In the genomic region with DNA sequence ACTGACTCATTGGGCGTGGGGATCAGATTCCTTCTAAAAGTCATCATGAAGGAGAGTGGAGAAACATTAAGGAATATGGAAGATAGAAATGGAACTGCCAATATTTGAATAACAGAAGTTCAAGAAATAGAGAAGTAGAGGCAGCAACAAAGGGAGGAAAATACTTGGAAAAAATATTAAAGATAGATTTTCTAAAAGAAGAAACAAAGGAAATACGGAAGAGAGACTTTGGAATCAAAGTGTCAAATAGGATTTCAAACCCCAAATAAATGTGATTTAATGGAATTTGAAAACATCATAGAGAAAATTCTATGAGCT, we compare ENCODE assay signal across 18 cellular contexts.
DNase-seq lines count a peak whose midpoint lies in the region; TF ChIP-seq lines count a peak whose summit lies in the region.
"Had no signal": no experiment of that assay in that cellular context is flagged by ENCODE, and none has a peak within 500 bp of the region (broad histone marks: within the 10 kb centered on the region; RNA-seq: fewer than 3 reads in every experiment).

No MANE protein-coding gene starts in this region.

- DNase-seq in GM03348 (ENCODE audit: low spot score) (peak; percentile 26), RWPE1 (ENCODE audit: low spot score) (peak; percentile 65), fibroblast of peridontal ligament (ENCODE audit: extremely low read depth) (peak; percentile 42), stromal cell of bone marrow (ENCODE audit: low read depth) (peak; percentile 47), hepatic stellate cell (ENCODE audit: low spot score) (no peak), DMS79 (lab: John Stamatoyannopoulos, UW) (no peak), G401 (ENCODE audit: low spot score) (no peak)
- DNase-seq: activated CD8-positive, alpha-beta T cell treated with anti-CD3 and anti-CD28 coated beads for 36 hours; activated T-cell treated with anti-CD3 and anti-CD28 coated beads, Interleukin-2, amount 50 U/mL, for 1 hour; AML-193; amniotic stem cell; MM.1S; NCI-H1694 treated with DMSO at 0.1 percent for 48 hours; NCI-H748 treated with DMSO at 0.1 percent for 48 hours; stimulated activated CD4-positive, alpha-beta T cell treated with anti-CD3 and anti-CD28 coated beads, Interleukin-2, amount 100 ng/mL, for 24 hours; stimulated activated naive CD4-positive, alpha-beta T cell had no signal

- CTCF ChIA-PET in RWPE1 (lab: Yijun Ruan, JAX) = no interaction called here

- in situ Hi-C loops in G401 (cut with HindIII; ENCODE audit: low sequenced_read_pairs) = no loop called here

- TF ChIP-seq CTCF in RWPE1 (conservative IDR thresholded peaks at IDR 0.05; ENCODE audit: low read depth) = no peak

- H3K27ac ChIP-seq in RWPE1 = no peak overlapping the region
- H3K27ac ChIP-seq: cardiac muscle cell, SK-N-MC had no signal

- POLR2A ChIA-PET in RWPE1 (lab: Yijun Ruan, JAX; ENCODE audit: low non-redundant PET) = no interaction called here

Comparison
In these comparisons a context has a peak if more than half of its experiments do, and no peak if none do; other contexts are left out.
1. DNase-seq: peak in GM03348 (single experiment), RWPE1 (single experiment), fibroblast of peridontal ligament (single experiment) and stromal cell of bone marrow (single experiment); none in hepatic stellate cell (single experiment), DMS79 (single experiment) and G401 (single experiment).